Comparison of ENCODE assay signal across 15 cellular contexts in genomic region chr12:54967461-54967860, GRCh38. TPM values are rescaled to one million over a fixed set of nuclear protein-coding genes. Genes with fewer than 3 reads are reported as not detected.
DNase-seq lines count a peak whose midpoint lies in the region; ATAC-seq lines count a peak whose summit lies in the region.
"Had no signal": no experiment of that assay in that cellular context is flagged by ENCODE, and none has a peak within 500 bp of the region (broad histone marks: within the 10 kb centered on the region; RNA-seq: fewer than 3 reads in every experiment).

No MANE protein-coding gene starts in this region.

- POLR2A ChIA-PET in CD4-positive, alpha-beta memory T cell (lab: Charles Lee; ENCODE audit: partially characterized antibody) = interaction anchor here (1.0 to 9.3 kb wide), 3 partner anchors 10 to 17 kb away, joined by 3 to 141 read pairs (median 96); partner anchors contain the start of gene TESPA1

- peaks cover 74% of the 10 kb centered on the region for H3K4me1 ChIP-seq in CD4-positive, alpha-beta memory T cell (ENCODE audit: insufficient read depth, low read length)
- H3K4me1 ChIP-seq in SJCRH30 = no peaks in the 10 kb centered on the region
- H3K4me1 ChIP-seq: gastroesophageal sphincter had no signal

- peak in 1 of 5 donors; percentile 59 for DNase-seq in CD4-positive, alpha-beta memory T cell
- DNase-seq in Jurkat, Clone E6-1 (ENCODE audit: low read depth, low spot score) = peak; percentile 62
- DNase-seq in immature natural killer cell = no peak
- no peak for DNase-seq in SJCRH30
- no peak for DNase-seq in CD1c-positive myeloid dendritic cell (ENCODE audit: extremely low spot score)
- no peak for DNase-seq in activated gamma-delta T cell (lab: John Stamatoyannopoulos, UW)
- DNase-seq: activated CD4-positive, alpha-beta T cell treated with anti-CD3 and anti-CD28 coated beads for 4 hours; amygdala; stimulated activated CD4-positive, alpha-beta T cell treated with anti-CD3 and anti-CD28 coated beads, Interleukin-4, amount 100 ng/mL, for 24 hours had no signal

- peak overlapping the region in 7 of 8 donors; percentile 56 to 84 (median 80) for H3K4me3 Mint-ChIP-seq in CD4-positive, alpha-beta memory T cell
- peak overlapping the region; percentile 67 for H3K4me3 Mint-ChIP-seq in activated naive CD8-positive, alpha-beta T cell
- no peak overlapping the region for H3K4me3 Mint-ChIP-seq in immature natural killer cell
- H3K4me3 Mint-ChIP-seq: GM23338 had no signal

- H3K27me3 ChIP-seq in CD4-positive, alpha-beta memory T cell (ENCODE audit: insufficient read depth, low read length) = no peaks in the 10 kb centered on the region
- H3K27me3 ChIP-seq in SJCRH30 = no peaks in the 10 kb centered on the region
- H3K27me3 ChIP-seq: BLaER1 treated with 17β-estradiol and CSF1 and Interleukin-3, amounts not matched to agents 10 nM and 100 nM; gastroesophageal sphincter had no signal

- H3K27me3 Mint-ChIP-seq in CD4-positive, alpha-beta memory T cell = no peaks in the 10 kb centered on the region
- no peaks in the 10 kb centered on the region for H3K27me3 Mint-ChIP-seq in activated naive CD8-positive, alpha-beta T cell
- peaks cover 0 to 4% (median 0%) of the 10 kb centered on the region in 3 donors for H3K27me3 Mint-ChIP-seq in immature natural killer cell (ENCODE audit: low read depth in 3 of 3)

- H3K4me3 ChIP-seq in CD4-positive, alpha-beta memory T cell (ENCODE audit: low read length in 2 of 2) = no peak overlapping the region
- no peak overlapping the region for H3K4me3 ChIP-seq in Jurkat, Clone E6-1 (ENCODE audit: low read length)
- H3K4me3 ChIP-seq in SJCRH30 = no peak overlapping the region
- H3K4me3 ChIP-seq: BLaER1 treated with 17β-estradiol and CSF1 and Interleukin-3, amounts not matched to agents 10 nM and 100 nM; gastroesophageal sphincter; GM23338 had no signal

- H3K36me3 Mint-ChIP-seq in CD4-positive, alpha-beta memory T cell = peaks cover 76 to 80% of the 10 kb centered on the region in 2 donors
- H3K36me3 Mint-ChIP-seq in activated naive CD8-positive, alpha-beta T cell = peaks cover 39% of the 10 kb centered on the region
- H3K36me3 Mint-ChIP-seq in immature natural killer cell = peaks cover 40 to 71% (median 46%) of the 10 kb centered on the region in 3 donors

- H3K4me1 Mint-ChIP-seq in CD4-positive, alpha-beta memory T cell = peaks cover 59 to 91% (median 79%) of the 10 kb centered on the region in 4 donors
- peaks cover 88% of the 10 kb centered on the region for H3K4me1 Mint-ChIP-seq in activated naive CD8-positive, alpha-beta T cell (ENCODE audit: low read depth)
- H3K4me1 Mint-ChIP-seq in immature natural killer cell = peaks cover 14 to 26% of the 10 kb centered on the region in 2 donors
- H3K4me1 Mint-ChIP-seq: GM23338 had no signal

- H3K36me3 ChIP-seq in CD4-positive, alpha-beta memory T cell (ENCODE audit: insufficient read depth, low read length) = peaks cover 61% of the 10 kb centered on the region
- no peaks in the 10 kb centered on the region for H3K36me3 ChIP-seq in SJCRH30
- H3K36me3 ChIP-seq: gastroesophageal sphincter had no signal

- H3K9me3 ChIP-seq in CD4-positive, alpha-beta memory T cell (ENCODE audit: control insufficient read depth in 1 of 2, low read length in 2 of 2) = no peaks in the 10 kb centered on the region
- no peaks in the 10 kb centered on the region for H3K9me3 ChIP-seq in SJCRH30 (replicated peaks)
- H3K9me3 ChIP-seq: BLaER1 treated with 17β-estradiol and CSF1 and Interleukin-3, amounts not matched to agents 10 nM and 100 nM; gastroesophageal sphincter had no signal

- peak overlapping the region; percentile 58 to 94 (median 87) for H3K27ac Mint-ChIP-seq in CD4-positive, alpha-beta memory T cell
- H3K27ac Mint-ChIP-seq in activated naive CD8-positive, alpha-beta T cell = peak overlapping the region; percentile 88
- H3K27ac Mint-ChIP-seq in immature natural killer cell = peak overlapping the region in 4 of 6 donors; percentile 9 to 71 (median 60)
- H3K27ac Mint-ChIP-seq: GM23338 had no signal

- no peaks in the 10 kb centered on the region for H3K9me3 Mint-ChIP-seq in CD4-positive, alpha-beta memory T cell
- no peaks in the 10 kb centered on the region for H3K9me3 Mint-ChIP-seq in activated naive CD8-positive, alpha-beta T cell (ENCODE audit: low read depth)
- no peaks in the 10 kb centered on the region for H3K9me3 Mint-ChIP-seq in immature natural killer cell
- H3K9me3 Mint-ChIP-seq: GM23338 had no signal

- CTCF ChIA-PET in CD4-positive, alpha-beta memory T cell (lab: Charles Lee; ENCODE audit: partially characterized antibody) = interaction anchor here (1.2 to 8.5 kb wide), 8 partner anchors 8 to 110 kb away, joined by 3 to 67 read pairs (median 12); no protein-coding TSS in a partner anchor

- H3K27ac ChIP-seq in CD4-positive, alpha-beta memory T cell (ENCODE audit: low read depth, low read length) = peak overlapping the region; percentile 46
- no peak overlapping the region for H3K27ac ChIP-seq in SJCRH30
- H3K27ac ChIP-seq: BLaER1 treated with 17β-estradiol and CSF1 and Interleukin-3, amounts not matched to agents 10 nM and 100 nM; gastroesophageal sphincter had no signal

- intact Hi-C loops in CD4-positive, alpha-beta memory T cell (cut with micrococcal nuclease) = no loop called here

- ATAC-seq in HG02938 (IDR thresholded peaks at IDR 0.05; ENCODE audit: unreplicated experiment) = no peak
- ATAC-seq: gastroesophageal sphincter, GM23338 had no signal

RNA-seq across cellular contexts. Expression of gene TESPA1, which starts 17.1 kb away (rescaled TPM):
- 100 to 1,000 TPM; 269 to 287 TPM for total RNA-seq in CD4-positive, alpha-beta memory T cell
- 100 to 1,000 TPM; 105 to 216 TPM for polyA plus RNA-seq in CD4-positive, alpha-beta memory T cell
- polyA plus RNA-seq in Jurkat, Clone E6-1 (2012; ENCODE audit: insufficient read depth, insufficient read length) = 106 TPM
- 10 to 100 TPM; 29.5 to 65.7 (median 33.1) TPM for polyA plus RNA-seq in immature natural killer cell
- total RNA-seq in SJCRH30 (2014; rRNA removed; shearing (Covaris generic)) = not detected in 2 replicates
- total RNA-seq: G401, GM23338 had no signal

RNA-seq across cellular contexts. Expression of gene NEUROD4, which starts 52.3 kb away (rescaled TPM):
- under 1 TPM in 1 of 2 experiments, not detected in 1; 0.09 TPM for total RNA-seq in CD4-positive, alpha-beta memory T cell
- polyA plus RNA-seq in CD4-positive, alpha-beta memory T cell = not detected
- polyA plus RNA-seq in Jurkat, Clone E6-1 (2012; ENCODE audit: insufficient read depth, insufficient read length) = not detected
- not detected for polyA plus RNA-seq in immature natural killer cell
- not detected in 2 replicates for total RNA-seq in SJCRH30 (2014; rRNA removed; shearing (Covaris generic))
- total RNA-seq: G401, gastroesophageal sphincter had no signal

Comparison
In these comparisons a context has a peak if more than half of its experiments do, and no peak if none do; other contexts are left out.
1. H3K4me3 Mint-ChIP-seq: peak in CD4-positive, alpha-beta memory T cell (7 of 8) and activated naive CD8-positive, alpha-beta T cell (single experiment); none in immature natural killer cell (0 of 5).
2. RNA of gene TESPA1, which starts 17.1 kb away (total RNA-seq): 269 to 287 TPM in CD4-positive, alpha-beta memory T cell; not detected in SJCRH30; every median in the first group is over 100 times any median in the second.
3. Peak in every context shown above with its lines, with median percentiles within 50 percentile points of each other: H3K27ac Mint-ChIP-seq.